11 cellular contexts compared by ENCODE assay signal in the genomic region with DNA sequence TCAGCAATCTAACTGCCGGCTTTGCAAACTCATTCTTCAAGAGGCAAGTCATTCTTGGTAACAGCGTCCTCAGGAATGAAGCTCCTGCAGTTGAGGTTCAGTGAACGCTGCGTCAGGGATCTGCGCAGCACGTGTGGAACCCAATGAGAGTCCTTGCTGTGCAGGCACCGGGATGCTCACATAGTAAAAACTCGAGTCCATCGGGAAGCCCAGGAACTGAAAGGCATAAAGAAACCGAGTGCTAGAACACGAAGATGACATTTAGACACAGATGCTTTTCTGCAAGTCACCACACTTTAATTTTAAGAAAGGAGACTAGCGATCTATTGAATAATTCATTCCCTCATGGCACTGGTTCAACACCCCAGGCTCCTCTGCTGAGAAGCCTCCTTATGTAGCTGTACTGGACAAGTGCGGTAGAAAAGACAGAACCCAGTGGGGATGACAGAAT. TPM values are rescaled to one million over a fixed set of nuclear protein-coding genes. Genes with fewer than 3 reads are reported as not detected.
DNase-seq lines count a peak whose midpoint lies in the region; ATAC-seq lines count a peak whose summit lies in the region.
"Had no signal": no experiment of that assay in that cellular context is flagged by ENCODE, and none has a peak within 500 bp of the region (broad histone marks: within the 10 kb centered on the region; RNA-seq: fewer than 3 reads in every experiment).

No MANE protein-coding gene starts in this region.

- peaks cover 11% of the 10 kb centered on the region; the same call in 1 of the 2 replicates for H3K27me3 ChIP-seq in iPS-20b (ENCODE audit: insufficient read depth, low read length)

- H3K4me3 Mint-ChIP-seq in activated naive CD4-positive, alpha-beta T cell treated with anti-CD3 and anti-CD28 coated beads, Interleukin-2, amount 10 ng/mL, durations not matched to agents 7 days and 5 days, result peak overlapping the region; percentile 60
- H3K4me3 Mint-ChIP-seq in activated naive CD8-positive, alpha-beta T cell treated with anti-CD3 and anti-CD28 coated beads, Interleukin-2, amount 50 U/mL, for 24 hours, result peak overlapping the region; percentile 25

- H3K27ac ChIP-seq in iPS-20b (ENCODE audit: low read length), result no peak overlapping the region
- peak overlapping the region; percentile 76 for H3K27ac ChIP-seq in substantia nigra (ENCODE audit: low read depth, low read length, poor library complexity, severe bottlenecking)
- H3K27ac ChIP-seq: epithelial cell of prostate had no signal

- peaks cover 55% of the 10 kb centered on the region for H3K27me3 Mint-ChIP-seq in activated naive CD4-positive, alpha-beta T cell treated with anti-CD3 and anti-CD28 coated beads, Interleukin-2, amount 10 ng/mL, durations not matched to agents 7 days and 5 days
- H3K27me3 Mint-ChIP-seq in activated naive CD8-positive, alpha-beta T cell treated with anti-CD3 and anti-CD28 coated beads, Interleukin-2, amount 50 U/mL, for 24 hours, result peaks cover 65% of the 10 kb centered on the region

- no peaks in the 10 kb centered on the region for H3K9me3 ChIP-seq in iPS-20b (ENCODE audit: insufficient read depth, low read depth, low read length)
- H3K9me3 ChIP-seq: SK-N-SH had no signal

- peak overlapping the region; percentile 86; the same call in 1 of the 2 replicates for H3K4me3 ChIP-seq in iPS-20b (ENCODE audit: low read length)

- CTCF ChIA-PET in activated naive CD4-positive, alpha-beta T cell treated with anti-CD3 and anti-CD28 coated beads, Interleukin-2, amount 10 ng/mL, durations not matched to agents 7 days and 5 days (lab: Charles Lee), result no interaction called here

- H3K4me1 ChIP-seq in iPS-20b (ENCODE audit: insufficient read depth, low read length), result peaks cover 3% of the 10 kb centered on the region; the same call in 1 of the 2 replicates

- peaks cover 6% of the 10 kb centered on the region; the same call in 1 of the 2 replicates for H3K36me3 ChIP-seq in iPS-20b (ENCODE audit: insufficient read depth, low read depth, low read length)

- H3K4me1 Mint-ChIP-seq in activated naive CD4-positive, alpha-beta T cell treated with anti-CD3 and anti-CD28 coated beads, Interleukin-2, amount 10 ng/mL, durations not matched to agents 7 days and 5 days, result peaks cover 32% of the 10 kb centered on the region
- H3K4me1 Mint-ChIP-seq in activated naive CD8-positive, alpha-beta T cell treated with anti-CD3 and anti-CD28 coated beads, Interleukin-2, amount 50 U/mL, for 24 hours, result peaks cover 21% of the 10 kb centered on the region

- peak overlapping the region; percentile 79; the same call in 1 of the 2 replicates for H3K9ac ChIP-seq in iPS-20b (ENCODE audit: low read depth, low read length)
- H3K9ac ChIP-seq: SK-N-SH had no signal

- H3K36me3 Mint-ChIP-seq in activated naive CD4-positive, alpha-beta T cell treated with anti-CD3 and anti-CD28 coated beads, Interleukin-2, amount 10 ng/mL, durations not matched to agents 7 days and 5 days, result peaks cover 4% of the 10 kb centered on the region
- H3K36me3 Mint-ChIP-seq in activated naive CD8-positive, alpha-beta T cell treated with anti-CD3 and anti-CD28 coated beads, Interleukin-2, amount 50 U/mL, for 24 hours (ENCODE audit: low read depth), result peaks cover 2% of the 10 kb centered on the region

- no peaks in the 10 kb centered on the region for H3K9me3 Mint-ChIP-seq in activated naive CD4-positive, alpha-beta T cell treated with anti-CD3 and anti-CD28 coated beads, Interleukin-2, amount 10 ng/mL, durations not matched to agents 7 days and 5 days
- H3K9me3 Mint-ChIP-seq in activated naive CD8-positive, alpha-beta T cell treated with anti-CD3 and anti-CD28 coated beads, Interleukin-2, amount 50 U/mL, for 24 hours, result no peaks in the 10 kb centered on the region

- DNase-seq in activated naive CD4-positive, alpha-beta T cell treated with anti-CD3 and anti-CD28 coated beads, Interleukin-2, amount 10 ng/mL, durations not matched to agents 7 days and 5 days, result no peak
- DNase-seq in activated naive CD4-positive, alpha-beta T cell treated with anti-CD3 and anti-CD28 coated beads, Interleukin-2, amount 50 U/mL, for 16 hours, result no peak
- no peak for DNase-seq in activated naive CD8-positive, alpha-beta T cell treated with anti-CD3 and anti-CD28 coated beads, Interleukin-2, amount 50 U/mL, for 24 hours
- peak in 5 of 49 donors; percentile 8 to 47 (median 14) for DNase-seq in substantia nigra (lab: John Stamatoyannopoulos, UW)
- DNase-seq in A172 (ENCODE audit: low spot score), result no peak
- no peak for DNase-seq in NCI-H2107 treated with DMSO at 0.1 percent for 48 hours (lab: John Stamatoyannopoulos, UW; ENCODE audit: unreplicated experiment)
- DNase-seq: NCI-H2081, SK-N-SH had no signal

- ATAC-seq in activated naive CD8-positive, alpha-beta T cell treated with anti-CD3 and anti-CD28 coated beads, Interleukin-2, amount 50 U/mL, for 24 hours, result no peak
- no peak for ATAC-seq in activated CD4-positive, CD25-positive, alpha-beta regulatory T cell treated with anti-CD3 and anti-CD28 coated beads, Interleukin-2, amount 50 U/mL, for 24 hours

- no peak overlapping the region for H3K27ac Mint-ChIP-seq in activated naive CD4-positive, alpha-beta T cell treated with anti-CD3 and anti-CD28 coated beads, Interleukin-2, amount 10 ng/mL, durations not matched to agents 7 days and 5 days
- no peak overlapping the region for H3K27ac Mint-ChIP-seq in activated naive CD8-positive, alpha-beta T cell treated with anti-CD3 and anti-CD28 coated beads, Interleukin-2, amount 50 U/mL, for 24 hours

RNA-seq across cellular contexts. Expression of gene AFDN, which starts 2.1 kb away (rescaled TPM):
- 29.9 and 36.3 TPM in 2 replicates for total RNA-seq in A172 (2014; rRNA removed; shearing (Covaris generic))
